Comparison of ENCODE assay signal across 23 cellular contexts in genomic region chr11:78400116-78400515, GRCh38.
"Had no signal": no experiment of that assay in that cellular context is flagged by ENCODE, and none has a peak within 500 bp of the region (broad histone marks: within the 10 kb centered on the region; RNA-seq: fewer than 3 reads in every experiment).

No MANE protein-coding gene starts in this region.

- ATAC-seq: activated CD8-positive, alpha-beta T cell treated with anti-CD3 and anti-CD28 coated beads, Interleukin-2, amount 10 ng/mL, durations not matched to agents 7 days and 5 days; gastroesophageal sphincter; heart right ventricle; natural killer cell treated with Interleukin-12 subunit alpha and Interleukin-12 subunit beta and Interleukin-15 and Interleukin-18, amount 100 ng/mL, for 72 hours; stimulated activated naive CD8-positive, alpha-beta T cell treated with anti-CD3 and anti-CD28 coated beads, Interleukin-15, Interleukin-2, amounts not matched to agents 100 U/mL and 50 U/mL, for 24 hours had no signal

- DNase-seq: activated CD4-positive, alpha-beta T cell treated with anti-CD3 and anti-CD28 coated beads, Interleukin-2, amount 10 ng/mL, durations not matched to agents 24 days and 14 days; activated CD4-positive, CD25-positive, alpha-beta regulatory T cell; activated CD8-positive, alpha-beta memory T cell treated with anti-CD3 and anti-CD28 coated beads, Interleukin-2, amount 50 U/mL, for 4 hours; activated CD8-positive, alpha-beta T cell treated with anti-CD3 and anti-CD28 coated beads, Interleukin-2, amount 10 ng/mL, durations not matched to agents 7 days and 5 days; activated effector memory CD4-positive, alpha-beta T cell treated with Interleukin-2 at 50 U/mL for 16 hours; activated naive CD4-positive, alpha-beta T cell treated with anti-CD3 and anti-CD28 coated beads, Interleukin-2, amount 50 U/mL, for 16 hours; activated T-cell treated with anti-CD3 and anti-CD28 coated beads, Interleukin-2, amount 50 U/mL, for 48 hours; cerebellar nuclear complex; cortex of kidney; heart right ventricle; mesendoderm; nucleus accumbens; stimulated activated CD4-positive, alpha-beta T cell treated with anti-CD3 and anti-CD28 coated beads, Interleukin-12 subunit alpha, Interleukin-12 subunit beta, amount 100 ng/mL, for 4 hours; stimulated activated CD4-positive, alpha-beta T cell treated with anti-CD3 and anti-CD28 coated beads, Interleukin-2, amount 100 ng/mL, for 24 hours; stimulated activated naive CD8-positive, alpha-beta T cell treated with anti-CD3 and anti-CD28 coated beads, Interleukin-15, Interleukin-2, amounts not matched to agents 100 U/mL and 50 U/mL, for 24 hours; substantia nigra; tibial artery; uterus had no signal

- H3K4me3 ChIP-seq: gastroesophageal sphincter, heart right ventricle, tibial artery, uterus had no signal

- H3K9me3 ChIP-seq: gastroesophageal sphincter, heart right ventricle, tibial artery, uterus had no signal

- H3K9me3 Mint-ChIP-seq: activated CD4-positive, alpha-beta T cell treated with anti-CD3 and anti-CD28 coated beads, Interleukin-2, amount 10 ng/mL, durations not matched to agents 24 days and 14 days; natural killer cell treated with Interleukin-12 subunit alpha and Interleukin-12 subunit beta and Interleukin-15 and Interleukin-18, amount 100 ng/mL, for 72 hours had no signal

- H3K36me3 Mint-ChIP-seq: natural killer cell treated with Interleukin-12 subunit alpha and Interleukin-12 subunit beta and Interleukin-15 and Interleukin-18, amount 100 ng/mL, for 72 hours had no signal

- H3K4me1 ChIP-seq: uterus had no signal

- H3K27ac Mint-ChIP-seq: activated CD4-positive, alpha-beta T cell treated with anti-CD3 and anti-CD28 coated beads, Interleukin-2, amount 10 ng/mL, durations not matched to agents 24 days and 14 days; activated CD8-positive, alpha-beta T cell treated with anti-CD3 and anti-CD28 coated beads, Interleukin-2, amount 10 ng/mL, durations not matched to agents 7 days and 5 days; natural killer cell treated with Interleukin-12 subunit alpha and Interleukin-12 subunit beta and Interleukin-15 and Interleukin-18, amount 100 ng/mL, for 72 hours had no signal

- H3K27ac ChIP-seq: gastroesophageal sphincter, heart right ventricle, tibial artery, uterus had no signal

- H3K27me3 ChIP-seq: gastroesophageal sphincter, heart right ventricle, tibial artery, uterus had no signal

- H3K27me3 Mint-ChIP-seq: activated CD4-positive, alpha-beta T cell treated with anti-CD3 and anti-CD28 coated beads, Interleukin-2, amount 10 ng/mL, durations not matched to agents 24 days and 14 days had no signal

- FAIRE-seq: bronchial epithelial cell, endometrium, TTC549 had no signal

- H3K36me3 ChIP-seq: gastroesophageal sphincter, heart right ventricle, tibial artery, uterus had no signal

- H3K4me3 Mint-ChIP-seq: activated CD4-positive, alpha-beta T cell treated with anti-CD3 and anti-CD28 coated beads, Interleukin-2, amount 10 ng/mL, durations not matched to agents 24 days and 14 days; activated CD8-positive, alpha-beta T cell treated with anti-CD3 and anti-CD28 coated beads, Interleukin-2, amount 10 ng/mL, durations not matched to agents 7 days and 5 days; natural killer cell treated with Interleukin-12 subunit alpha and Interleukin-12 subunit beta and Interleukin-15 and Interleukin-18, amount 100 ng/mL, for 72 hours had no signal
